11 cellular contexts compared by ENCODE assay signal in genomic region chr3:151434151-151434890, GRCh38. TPM values are rescaled to one million over a fixed set of nuclear protein-coding genes. Genes with fewer than 3 reads are reported as not detected.
DNase-seq lines count a peak whose midpoint lies in the region; ATAC-seq, FAIRE-seq and TF ChIP-seq lines count a peak whose summit lies in the region.
"Had no signal": no experiment of that assay in that cellular context is flagged by ENCODE, and none has a peak within 500 bp of the region (broad histone marks: within the 10 kb centered on the region; RNA-seq: fewer than 3 reads in every experiment).

No MANE protein-coding gene starts in this region.

- FAIRE-seq in RCC 7860 (lab: Jason Lieb, UNC): peak; percentile 97

- peak overlapping the region; percentile 70 for H3K4me2 ChIP-seq in skeletal muscle satellite cell (ENCODE audit: low read length)

- intact Hi-C loops in thyroid gland (cut with DNase I): no loop called here
- intact Hi-C loops in heart left ventricle (cut with DNase I): loop anchor here in 2 of 10 donors (10.0 kb wide), 2 partner anchors 230 to 480 kb away; no protein-coding TSS in a partner anchor

- ATAC-seq in GM19463 (IDR thresholded peaks at IDR 0.05; ENCODE audit: unreplicated experiment) (peak; percentile 40), heart left ventricle (no peak)

- H3K9me3 ChIP-seq in skeletal muscle satellite cell (replicated peaks; ENCODE audit: low read length): no peaks in the 10 kb centered on the region
- H3K9me3 ChIP-seq in thyroid gland: no peaks in the 10 kb centered on the region
- H3K9me3 ChIP-seq in heart left ventricle: no peaks in the 10 kb centered on the region
- H3K9me3 ChIP-seq: ascending aorta had no signal

- peaks cover 50% of the 10 kb centered on the region for H3K4me1 ChIP-seq in skeletal muscle satellite cell (ENCODE audit: control insufficient read depth, insufficient read depth, low read length)
- H3K4me1 ChIP-seq in thyroid gland: no peaks in the 10 kb centered on the region
- no peaks in the 10 kb centered on the region for H3K4me1 ChIP-seq in heart left ventricle
- H3K4me1 ChIP-seq: ascending aorta had no signal

- H3K36me3 ChIP-seq in skeletal muscle satellite cell (ENCODE audit: insufficient read depth, low read length) (no peaks in the 10 kb centered on the region), thyroid gland (no peaks in the 10 kb centered on the region), heart left ventricle (no peaks in the 10 kb centered on the region)
- H3K36me3 ChIP-seq: ascending aorta had no signal

- TF ChIP-seq CTCF in fibroblast of mammary gland (conservative IDR thresholded peaks at IDR 0.05; ENCODE audit: control insufficient read depth, insufficient read depth, low read depth, low read length) (no peak), thyroid gland (IDR thresholded peaks at IDR 0.05) (no peak), heart left ventricle (IDR thresholded peaks at IDR 0.05) (no peak)

- peak; percentile 88 for DNase-seq in RCC 7860 (ENCODE audit: low spot score)
- DNase-seq in fibroblast of mammary gland (ENCODE audit: low read depth): peak; percentile 96
- no peak for DNase-seq in thyroid gland
- DNase-seq in activated CD8-positive, alpha-beta memory T cell treated with anti-CD3 and anti-CD28 coated beads for 24 hours: no peak
- DNase-seq in heart left ventricle: no peak
- DNase-seq: naive B cell, NCI-H69 had no signal

- WGBS in thyroid gland, 2 donors: 71 to 80% methylated on average over 1 of the region's 1 CpG
- WGBS in heart left ventricle, 4 donors: 58 to 79% (median 68%) methylated on average over 1 of the region's 1 CpG

- H3K4me3 ChIP-seq in fibroblast of mammary gland (ENCODE audit: control insufficient read depth, low read depth, low read length) (no peak overlapping the region), skeletal muscle satellite cell (ENCODE audit: low read length) (peak overlapping the region; percentile 32), thyroid gland (replicated peaks in 1 of 3) (no peak overlapping the region), heart left ventricle (no peak overlapping the region)
- H3K4me3 ChIP-seq: ascending aorta had no signal

- TF ChIP-seq POLR2A in thyroid gland (IDR thresholded peaks at IDR 0.05): no peak
- TF ChIP-seq POLR2A in heart left ventricle (IDR thresholded peaks at IDR 0.05): no peak

- H3K9ac ChIP-seq in skeletal muscle satellite cell (ENCODE audit: low read depth, low read length): peak overlapping the region; percentile 73

- no peaks in the 10 kb centered on the region for H3K27me3 ChIP-seq in skeletal muscle satellite cell (ENCODE audit: control insufficient read depth, insufficient read depth, low read length)
- no peaks in the 10 kb centered on the region for H3K27me3 ChIP-seq in thyroid gland
- no peaks in the 10 kb centered on the region for H3K27me3 ChIP-seq in heart left ventricle
- H3K27me3 ChIP-seq: ascending aorta had no signal

- H3K27ac ChIP-seq in thyroid gland (no peak overlapping the region), heart left ventricle (no peak overlapping the region)
- H3K27ac ChIP-seq: ascending aorta had no signal

RNA-seq across cellular contexts. Expression of gene IGSF10, which starts 26.5 kb away (rescaled TPM):
- 0.25 and 0.44 TPM in 2 replicates for total RNA-seq in skeletal muscle satellite cell (2012; rRNA removed)
- total RNA-seq in thyroid gland (1 to 10 TPM; 2.4 to 6.8 (median 5.8) TPM), heart left ventricle (1 to 10 TPM in 7 of 9 donors, under 1 TPM in 2; 0.53 to 8.8 (median 1.6) TPM)
- polyA plus RNA-seq in heart left ventricle: under 1 TPM; 0.36 to 0.88 TPM

RNA-seq across cellular contexts. Expression of gene P2RY12, which starts 49.8 kb away (rescaled TPM):
- total RNA-seq in skeletal muscle satellite cell (2012; rRNA removed): 0.22 TPM in 1 of 2 replicates, not detected in the other
- total RNA-seq in thyroid gland (1 to 10 TPM in 2 of 4 donors, under 1 TPM in 2; 0.49 to 1.8 (median 1.1) TPM), heart left ventricle (1 to 10 TPM in 3 of 9 donors, under 1 TPM in 6; 0.40 to 3.4 (median 0.84) TPM)
- under 1 TPM; 0.26 to 0.34 TPM for polyA plus RNA-seq in heart left ventricle
- total RNA-seq: ascending aorta, glomerular endothelial cell had no signal

Comparison
In these comparisons a context has a peak if more than half of its experiments do, and no peak if none do; other contexts are left out.
1. DNase-seq: peak in RCC 7860 (single experiment) and fibroblast of mammary gland (single experiment); none in thyroid gland (0 of 2), activated CD8-positive, alpha-beta memory T cell treated with anti-CD3 and anti-CD28 coated beads for 24 hours (single experiment) and heart left ventricle (0 of 5).